In genomic region chr1:245380790-245381535, GRCh38 we compare ENCODE assay signal across 10 cellular contexts.
DNase-seq lines count a peak whose midpoint lies in the region; ATAC-seq and TF ChIP-seq lines count a peak whose summit lies in the region.
"Had no signal": no experiment of that assay in that cellular context is flagged by ENCODE, and none has a peak within 500 bp of the region (broad histone marks: within the 10 kb centered on the region; RNA-seq: fewer than 3 reads in every experiment).

No MANE protein-coding gene starts in this region.

- H3K9me3 ChIP-seq in heart right ventricle (no peaks in the 10 kb centered on the region), PC-9 (ENCODE audit: insufficient read depth, low read depth) (no peaks in the 10 kb centered on the region), upper lobe of right lung (no peaks in the 10 kb centered on the region)
- H3K9me3 ChIP-seq: gastroesophageal sphincter had no signal

- intact Hi-C loops in heart right ventricle (cut with DNase I), result loop anchor here in 9 of 10 donors (5.0 to 10.0 kb wide), 2 partner anchors 224 to 624 kb away; no protein-coding TSS in a partner anchor
- intact Hi-C loops in Right ventricle myocardium inferior (cut with DNase I), result loop anchor here (2.0 kb wide), 1 partner anchor 224 kb away; no protein-coding TSS in a partner anchor
- intact Hi-C loops in PC-9 (cut with micrococcal nuclease; ENCODE audit: unreplicated experiment), result no loop called here
- intact Hi-C loops in upper lobe of right lung (cut with DNase I), result no loop called here

- H3K79me2 ChIP-seq in PC-9 (ENCODE audit: low read depth), result no peaks in the 10 kb centered on the region

- 82 to 85% methylated on average over 11 of the region's 11 CpGs for WGBS in heart right ventricle, 2 donors

- POLR2A ChIA-PET in PC-9 (lab: Charles Lee; ENCODE audit: unreplicated experiment), result no interaction called here

- TF ChIP-seq CTCF in heart right ventricle (IDR thresholded peaks at IDR 0.05) (peak; percentile 7 to 59 (median 44)), PC-9 (conservative IDR thresholded peaks at IDR 0.05) (0 out of 2 replicates have a peak, but pooled peaks have one; percentile 15), foreskin fibroblast (IDR thresholded peaks at IDR 0.05; ENCODE audit: low read depth, low read length) (peak; percentile 33), upper lobe of right lung (IDR thresholded peaks at IDR 0.05) (peak; percentile 21)

- CTCF ChIA-PET in PC-9 (lab: Charles Lee), result interaction anchor here (0.6 to 0.7 kb wide), 2 partner anchors 140 to 1186 kb away, joined by 4 to 5 read pairs; no protein-coding TSS in a partner anchor

- DNase-seq in heart right ventricle (no peak), Right ventricle myocardium inferior (ENCODE audit: missing footprints) (no peak), PC-9 (no peak), foreskin fibroblast (no peak), upper lobe of right lung (no peak), epidermal melanocyte (ENCODE audit: insufficient read length, low spot score) (no peak)
- DNase-seq: CD4-positive, alpha-beta T cell had no signal

- H3K4me2 ChIP-seq in PC-9, result no peak overlapping the region

- no TSS peak for BruUV-seq in PC-9 (replicated peaks; lab: Mats Ljungman, UMichigan)

- H4K20me1 ChIP-seq in PC-9 (ENCODE audit: insufficient read depth), result no peaks in the 10 kb centered on the region

- H2AFZ ChIP-seq in PC-9, result no peak overlapping the region

- H3K36me3 ChIP-seq in heart right ventricle (no peaks in the 10 kb centered on the region), PC-9 (ENCODE audit: low read depth) (no peaks in the 10 kb centered on the region), upper lobe of right lung (no peaks in the 10 kb centered on the region)
- H3K36me3 ChIP-seq: gastroesophageal sphincter had no signal

- no peaks in the 10 kb centered on the region for H3F3A ChIP-seq in PC-9 (ENCODE audit: insufficient read depth, low read depth)

- H3K4me1 ChIP-seq in heart right ventricle (no peaks in the 10 kb centered on the region), PC-9 (replicated peaks; ENCODE audit: insufficient read depth) (no peaks in the 10 kb centered on the region), upper lobe of right lung (no peaks in the 10 kb centered on the region)
- H3K4me1 ChIP-seq: gastroesophageal sphincter had no signal

- H3K27me3 ChIP-seq in heart right ventricle (peaks cover 0 to 10% (median 2%) of the 10 kb centered on the region in 7 donors), PC-9 (ENCODE audit: insufficient read depth, low read depth) (peaks cover 64% of the 10 kb centered on the region), upper lobe of right lung (no peaks in the 10 kb centered on the region)
- H3K27me3 ChIP-seq: gastroesophageal sphincter had no signal

- H3K4me3 ChIP-seq in heart right ventricle (no peak overlapping the region), PC-9 (no peak overlapping the region), foreskin fibroblast (ENCODE audit: low read depth in 1 of 2, low read length in 2 of 2) (no peak overlapping the region), upper lobe of right lung (no peak overlapping the region)
- H3K4me3 ChIP-seq: gastroesophageal sphincter had no signal

- ATAC-seq in heart right ventricle, result peak in 1 of 8 donors; percentile 24
- ATAC-seq in Right ventricle myocardium inferior, result no peak
- ATAC-seq in upper lobe of right lung, result no peak
- ATAC-seq in GM19467 (IDR thresholded peaks at IDR 0.05; ENCODE audit: unreplicated experiment), result no peak
- no peak for ATAC-seq in GM18873 (IDR thresholded peaks at IDR 0.05; ENCODE audit: low FRiP score, unreplicated experiment)
- ATAC-seq: gastroesophageal sphincter had no signal

- H3K9me2 ChIP-seq in PC-9 (ENCODE audit: insufficient read depth), result no peaks in the 10 kb centered on the region

- H3K27ac ChIP-seq in heart right ventricle (no peak overlapping the region), PC-9 (no peak overlapping the region), upper lobe of right lung (no peak overlapping the region)
- H3K27ac ChIP-seq: gastroesophageal sphincter had no signal

Comparison
In these comparisons a context has a peak if more than half of its experiments do, and no peak if none do; other contexts are left out.
1. intact Hi-C loops: an anchor here in heart right ventricle (5.0 to 10.0 kb wide) and Right ventricle myocardium inferior (2.0 kb wide); none called in PC-9 and upper lobe of right lung.